9 cellular contexts compared by ENCODE assay signal in the genomic region with DNA sequence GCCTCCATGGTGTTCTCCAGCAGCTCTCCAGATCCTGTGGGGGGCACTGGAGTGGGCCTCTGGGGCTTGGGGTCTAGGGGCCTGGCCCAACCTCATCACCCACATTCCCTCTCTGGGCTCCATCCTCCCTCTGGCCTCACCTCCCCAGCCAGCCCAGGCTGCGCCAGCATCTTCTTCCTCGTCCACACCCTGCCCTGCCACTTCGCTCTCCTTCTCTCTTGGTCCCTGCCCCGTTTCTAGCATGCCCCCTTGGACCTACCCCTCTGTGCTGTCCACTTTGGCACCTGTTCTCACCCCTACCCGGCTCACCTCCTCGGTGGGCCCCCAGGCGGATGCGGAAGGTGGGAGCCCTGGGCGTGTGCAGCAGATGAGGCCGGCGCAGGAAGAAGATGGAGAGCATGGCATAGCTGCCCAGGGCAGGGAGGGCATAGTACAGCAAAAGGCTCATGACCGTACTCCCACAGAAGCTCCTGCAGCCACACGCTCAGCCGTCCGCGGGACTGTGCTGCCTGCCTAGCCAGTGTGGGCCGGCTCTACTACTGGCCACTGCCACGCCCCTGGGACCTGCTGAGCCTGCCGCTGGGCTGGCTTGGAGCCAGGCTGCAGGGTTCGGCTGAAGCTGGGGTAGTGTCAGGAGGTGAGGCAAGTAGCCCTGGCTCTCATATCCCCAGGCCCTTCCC. TPM values are rescaled to one million over a fixed set of nuclear protein-coding genes. Genes with fewer than 3 reads are reported as not detected.
A peak's percentile ranks its signal among the peaks of the same experiment; 100 is the strongest.
DNase-seq lines count a peak whose midpoint lies in the region; ATAC-seq and TF ChIP-seq lines count a peak whose summit lies in the region.
"Had no signal": no experiment of that assay in that cellular context is flagged by ENCODE, and none has a peak within 500 bp of the region (broad histone marks: within the 10 kb centered on the region; RNA-seq: fewer than 3 reads in every experiment).

Gene GDPD3, minus strand, starts transcription at position 507 of the 680 bp plus-strand sequence. Its CDS starts 59 bp downstream, at position 448.

- H3K27ac Mint-ChIP-seq in Calu3 (ENCODE audit: unreplicated experiment) = peak within 1 kb of the TSS; percentile 64
- no peak within 1 kb of the TSS for H3K27ac Mint-ChIP-seq in progenitor cell of endocrine pancreas

- H3K4me1 ChIP-seq in NT2/D1 (ENCODE audit: insufficient read depth, insufficient read length) = peaks cover 15% of the 10 kb centered on the region
- H3K4me1 ChIP-seq: HAP-1 had no signal

- ATAC-seq in GM18873 (IDR thresholded peaks at IDR 0.05; ENCODE audit: low FRiP score, unreplicated experiment) (no peak), HG03039 (IDR thresholded peaks at IDR 0.05; ENCODE audit: unreplicated experiment) (no peak)

- intact Hi-C loops in Calu3 (cut with micrococcal nuclease; ENCODE audit: unreplicated experiment) = no loop called here

- peak within 1 kb of the TSS; percentile 52 for H3K27ac ChIP-seq in epithelial cell of prostate

- H3K36me3 Mint-ChIP-seq in Calu3 (ENCODE audit: insufficient read depth, unreplicated experiment) (peaks cover 25% of the 10 kb centered on the region), progenitor cell of endocrine pancreas (ENCODE audit: insufficient read depth) (peaks cover 12% of the 10 kb centered on the region)

- H3K4me1 Mint-ChIP-seq in Calu3 (ENCODE audit: low read depth, unreplicated experiment) = peaks cover 32% of the 10 kb centered on the region
- H3K4me1 Mint-ChIP-seq in progenitor cell of endocrine pancreas (ENCODE audit: low read depth) = no peaks in the 10 kb centered on the region

- H3K4me3 Mint-ChIP-seq in Calu3 (ENCODE audit: low read depth, unreplicated experiment) (peak within 1 kb of the TSS; percentile 34), progenitor cell of endocrine pancreas (ENCODE audit: low read depth) (no peak within 1 kb of the TSS)

- no peaks in the 10 kb centered on the region for H3K27me3 Mint-ChIP-seq in Calu3 (ENCODE audit: unreplicated experiment)
- no peaks in the 10 kb centered on the region for H3K27me3 Mint-ChIP-seq in progenitor cell of endocrine pancreas

- no peaks in the 10 kb centered on the region for H3K27me3 ChIP-seq in NT2/D1 (ENCODE audit: insufficient read depth, insufficient read length)

- H3K9me3 Mint-ChIP-seq in Calu3 (ENCODE audit: low read depth, unreplicated experiment) (no peaks in the 10 kb centered on the region), progenitor cell of endocrine pancreas (ENCODE audit: low read depth) (no peaks in the 10 kb centered on the region)

- CTCF ChIA-PET in Calu3 (lab: Charles Lee) = interaction anchor here (0.8 to 2.5 kb wide), 4 partner anchors 8 to 23 kb away, joined by 4 to 12 read pairs (median 5); partner anchors contain the start of gene TBX6

- TF ChIP-seq CTCF in Calu3 (IDR thresholded peaks at IDR 0.05; ENCODE audit: unreplicated experiment) = no peak
- TF ChIP-seq CTCF in progenitor cell of endocrine pancreas (IDR thresholded peaks at IDR 0.05; ENCODE audit: unreplicated experiment) = no peak

- peaks cover 37% of the 10 kb centered on the region for H3K36me3 ChIP-seq in NT2/D1 (ENCODE audit: insufficient read depth, insufficient read length, low read length)

- DNase-seq in Calu3 (peak; percentile 74), NT2/D1 (ENCODE audit: low read depth, low spot score) (no peak), epithelial cell of prostate (ENCODE audit: low read depth, low spot score) (no peak), progenitor cell of endocrine pancreas (ENCODE audit: low spot score, unreplicated experiment) (no peak)
- DNase-seq in stimulated activated naive CD4-positive, alpha-beta T cell treated with Interleukin-2 at 50 U/mL for 16 hours (lab: John Stamatoyannopoulos, UW) = no peak
- DNase-seq in stimulated activated CD4-positive, alpha-beta T cell treated with anti-CD3 and anti-CD28 coated beads, Interleukin-12 subunit alpha, Interleukin-12 subunit beta, amount 100 ng/mL, for 4 hours = no peak

- H3K4me3 ChIP-seq in NT2/D1 (ENCODE audit: insufficient read length, low read depth) = no peak within 1 kb of the TSS
- H3K4me3 ChIP-seq: HAP-1 had no signal

- H3K9ac ChIP-seq in NT2/D1 (ENCODE audit: insufficient read length, low read depth) = peak within 1 kb of the TSS; percentile 42

- no peaks in the 10 kb centered on the region for H3K9me3 ChIP-seq in NT2/D1 (ENCODE audit: insufficient read depth, low read length)
- H3K9me3 ChIP-seq: HAP-1 had no signal

- no TSS peak for BruUV-seq in Calu3 (replicated peaks; lab: Mats Ljungman, UMichigan)

RNA-seq across cellular contexts. Expression of gene GDPD3, which starts in this region (rescaled TPM):
- 7.8 and 9.4 TPM in 2 replicates for total RNA-seq in Calu3 (2022)
- total RNA-seq in progenitor cell of endocrine pancreas = 13.3 and 13.8 TPM in 2 replicates
